8 cellular contexts compared by ENCODE assay signal in the genomic region with DNA sequence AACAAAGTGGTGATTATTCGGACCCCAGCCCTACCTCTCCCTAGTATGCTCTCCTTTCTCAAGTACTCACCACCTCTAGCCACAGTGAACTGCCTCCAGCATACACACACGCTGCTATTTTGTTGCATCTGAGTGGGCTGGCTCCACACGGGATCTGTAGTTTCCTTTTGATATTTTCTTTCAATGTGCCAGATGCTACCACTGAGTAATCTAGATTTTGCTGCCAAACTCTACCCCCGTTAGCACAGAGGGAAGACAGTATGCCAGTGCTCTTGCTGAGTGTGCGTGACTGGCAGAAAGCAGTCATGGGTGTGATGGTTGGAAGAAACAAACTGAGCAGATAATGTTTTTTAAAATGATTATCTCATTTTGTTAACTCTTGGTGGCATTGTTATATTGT. TPM values are rescaled to one million over a fixed set of nuclear protein-coding genes. Genes with fewer than 3 reads are reported as not detected.
A peak's percentile ranks its signal among the peaks of the same experiment; 100 is the strongest.
DNase-seq lines count a peak whose midpoint lies in the region; ATAC-seq and TF ChIP-seq lines count a peak whose summit lies in the region.

No MANE protein-coding gene starts in this region.

- H3K36me3 ChIP-seq in KOPT-K1 (ENCODE audit: insufficient read depth, low read length) (no peaks in the 10 kb centered on the region), rectal smooth muscle tissue (ENCODE audit: control insufficient read depth, insufficient read depth, low read length) (no peaks in the 10 kb centered on the region)

- H3K27ac ChIP-seq in KOPT-K1 (ENCODE audit: low read depth, low read length, poor library complexity, severe bottlenecking) (peak overlapping the region; percentile 92), rectal smooth muscle tissue (ENCODE audit: low read depth, low read length) (peak overlapping the region; percentile 62)

- no peaks in the 10 kb centered on the region for H3K9me3 ChIP-seq in KOPT-K1 (ENCODE audit: insufficient read depth, low read length, poor library complexity, severe bottlenecking)

- H3K36me3 Mint-ChIP-seq in activated naive CD4-positive, alpha-beta T cell treated with anti-CD3 and anti-CD28 coated beads for 36 hours (ENCODE audit: low read depth): peaks cover 52% of the 10 kb centered on the region
- H3K36me3 Mint-ChIP-seq in type B pancreatic cell: no peaks in the 10 kb centered on the region

- peaks cover 62% of the 10 kb centered on the region for H3K4me1 Mint-ChIP-seq in activated naive CD4-positive, alpha-beta T cell treated with anti-CD3 and anti-CD28 coated beads for 36 hours (ENCODE audit: low read depth)
- peaks cover 38% of the 10 kb centered on the region for H3K4me1 Mint-ChIP-seq in type B pancreatic cell (ENCODE audit: unreplicated experiment)

- peak overlapping the region; percentile 37 for H3K4me3 ChIP-seq in rectal smooth muscle tissue (ENCODE audit: low read length)

- CTCF ChIA-PET in activated naive CD4-positive, alpha-beta T cell treated with anti-CD3 and anti-CD28 coated beads for 36 hours (lab: Charles Lee): interaction anchor here (0.6 to 1.0 kb wide), 3 partner anchors 31 to 1528 kb away, joined by 3 read pairs; no protein-coding TSS in a partner anchor

- no peaks in the 10 kb centered on the region for H3K27me3 Mint-ChIP-seq in activated naive CD4-positive, alpha-beta T cell treated with anti-CD3 and anti-CD28 coated beads for 36 hours (ENCODE audit: low read depth)
- H3K27me3 Mint-ChIP-seq in type B pancreatic cell: no peaks in the 10 kb centered on the region

- no peak for ATAC-seq in GM21786 (IDR thresholded peaks at IDR 0.05; ENCODE audit: unreplicated experiment)

- peaks cover 12% of the 10 kb centered on the region for H3K4me1 ChIP-seq in rectal smooth muscle tissue (ENCODE audit: control insufficient read depth, insufficient read depth, low read length)

- peak overlapping the region; percentile 100 for H3K27ac Mint-ChIP-seq in activated naive CD4-positive, alpha-beta T cell treated with anti-CD3 and anti-CD28 coated beads for 36 hours
- no peak overlapping the region for H3K27ac Mint-ChIP-seq in type B pancreatic cell

- intact Hi-C loops in activated naive CD4-positive, alpha-beta T cell treated with anti-CD3 and anti-CD28 coated beads for 36 hours (cut with micrococcal nuclease): no loop called here

- no peak for TF ChIP-seq CTCF in type B pancreatic cell (conservative IDR thresholded peaks at IDR 0.05)

- DNase-seq in AG08395 (ENCODE audit: low spot score): peak; percentile 80
- peak; percentile 76 for DNase-seq in activated naive CD4-positive, alpha-beta T cell treated with anti-CD3 and anti-CD28 coated beads for 36 hours
- DNase-seq in fibroblast of the conjunctiva (ENCODE audit: low read depth): peak; percentile 55
- DNase-seq in SHP77 (lab: John Stamatoyannopoulos, UW): no peak
- no peak for DNase-seq in type B pancreatic cell (ENCODE audit: extremely low spot score, unreplicated experiment)

- H3K9ac ChIP-seq in rectal smooth muscle tissue (ENCODE audit: low read length): peak overlapping the region; percentile 37

- peak overlapping the region; percentile 82 for H3K4me3 Mint-ChIP-seq in activated naive CD4-positive, alpha-beta T cell treated with anti-CD3 and anti-CD28 coated beads for 36 hours
- H3K4me3 Mint-ChIP-seq in type B pancreatic cell: no peak overlapping the region

- no peaks in the 10 kb centered on the region for H3K9me3 Mint-ChIP-seq in activated naive CD4-positive, alpha-beta T cell treated with anti-CD3 and anti-CD28 coated beads for 36 hours
- H3K9me3 Mint-ChIP-seq in type B pancreatic cell: no peaks in the 10 kb centered on the region

- H3K27me3 ChIP-seq in rectal smooth muscle tissue (ENCODE audit: control insufficient read depth, insufficient read depth, low read length): no peaks in the 10 kb centered on the region

RNA-seq across cellular contexts. Expression of a gene that starts 11.6 kb away (rescaled TPM):
- 100 to 1,000 TPM; 214 to 222 TPM for total RNA-seq in activated naive CD4-positive, alpha-beta T cell treated with anti-CD3 and anti-CD28 coated beads for 36 hours
- total RNA-seq in type B pancreatic cell (ENCODE audit: low replicate concordance): 26.5 and 58.5 TPM in 2 replicates

RNA-seq across cellular contexts. Expression of a gene that starts 55.4 kb away (rescaled TPM):
- 10 to 100 TPM; 22.0 to 22.1 TPM for total RNA-seq in activated naive CD4-positive, alpha-beta T cell treated with anti-CD3 and anti-CD28 coated beads for 36 hours
- 1.6 and 3.6 TPM in 2 replicates for total RNA-seq in type B pancreatic cell (ENCODE audit: low replicate concordance)

RNA-seq across cellular contexts. Expression of a gene that starts 55.8 kb away (rescaled TPM):
- total RNA-seq in activated naive CD4-positive, alpha-beta T cell treated with anti-CD3 and anti-CD28 coated beads for 36 hours: 100 to 1,000 TPM; 159 to 162 TPM
- 101 TPM in 2 replicates for total RNA-seq in type B pancreatic cell (ENCODE audit: low replicate concordance)

RNA-seq across cellular contexts. Expression of a gene that starts 56.1 kb away (rescaled TPM):
- 10 to 100 TPM; 19.1 TPM for total RNA-seq in activated naive CD4-positive, alpha-beta T cell treated with anti-CD3 and anti-CD28 coated beads for 36 hours
- 17.9 and 19.6 TPM in 2 replicates for total RNA-seq in type B pancreatic cell (ENCODE audit: low replicate concordance)

Comparison
In these comparisons a context has a peak if more than half of its experiments do, and no peak if none do; other contexts are left out.
1. DNase-seq: peak in AG08395 (single experiment), activated naive CD4-positive, alpha-beta T cell treated with anti-CD3 and anti-CD28 coated beads for 36 hours (single experiment) and fibroblast of the conjunctiva (single experiment); none in SHP77 (0 of 2) and type B pancreatic cell (single experiment).